ENCODE assay signal across 14 cellular contexts in the genomic region with DNA sequence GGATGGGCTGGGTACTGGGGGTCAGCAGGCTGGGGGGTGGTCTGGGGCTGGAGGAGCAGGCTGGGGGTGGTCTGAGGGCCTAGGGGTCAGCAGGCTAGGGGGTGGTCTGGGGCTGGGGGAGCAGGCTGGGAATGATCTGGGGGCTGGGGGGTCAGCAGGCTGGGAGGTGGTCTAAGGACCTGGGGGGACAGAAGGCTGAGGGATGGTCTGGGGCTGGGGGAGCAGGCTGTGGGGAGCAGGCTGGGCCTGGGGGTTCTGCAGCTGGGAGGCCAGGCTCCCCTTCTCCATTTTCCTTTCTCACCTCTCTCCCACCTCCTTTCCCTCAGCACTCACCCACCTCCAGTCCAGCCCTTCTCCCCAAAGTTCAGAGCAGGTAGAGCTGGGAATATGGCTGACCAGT.
DNase-seq lines count a peak whose midpoint lies in the region; ATAC-seq, FAIRE-seq and TF ChIP-seq lines count a peak whose summit lies in the region.
"Had no signal": no experiment of that assay in that cellular context is flagged by ENCODE, and none has a peak within 500 bp of the region (broad histone marks: within the 10 kb centered on the region; RNA-seq: fewer than 3 reads in every experiment).

No MANE protein-coding gene starts in this region.

- no peak overlapping the region for H3K9ac ChIP-seq in H1 (replicated peaks in 1 of 4; ENCODE audit: extremely low read depth in 1 of 4, low read depth in 3 of 4, low read length in 3 of 4)

- no peak overlapping the region for H2BK120ac ChIP-seq in H1 (replicated peaks; ENCODE audit: low read depth, low read length)

- H3K27me3 ChIP-seq in H1 (replicated peaks in 1 of 4; ENCODE audit: control insufficient read depth in 3 of 4, extremely low read depth in 1 of 4, insufficient read depth in 3 of 4, low read length in 3 of 4): no peaks in the 10 kb centered on the region
- H3K27me3 ChIP-seq in vagina: no peaks in the 10 kb centered on the region

- no peak overlapping the region for H2BK5ac ChIP-seq in H1 (ENCODE audit: low read depth, low read length)

- TF ChIP-seq POLR2A in H1 (IDR thresholded peaks at IDR 0.05; ENCODE audit: control extremely low read depth in 1 of 2, low read depth in 2 of 2, low read length in 2 of 2) (no peak), vagina (IDR thresholded peaks at IDR 0.05) (no peak)

- H3K79me2 ChIP-seq in H1 (ENCODE audit: control insufficient read depth in 1 of 2, insufficient read depth in 2 of 2, low read length in 2 of 2): no peaks in the 10 kb centered on the region

- H3K4me3 ChIP-seq in H1 (ENCODE audit: extremely low read depth in 1 of 4, insufficient read depth in 2 of 4, low read depth in 3 of 4, low read length in 4 of 4) (no peak overlapping the region), vagina (peak overlapping the region in 1 of 2 donors; percentile 38)
- H3K4me3 ChIP-seq: mucosa of descending colon had no signal

- H3K18ac ChIP-seq in H1 (ENCODE audit: extremely low read depth, low read length): no peak overlapping the region

- H2BK15ac ChIP-seq in H1 (ENCODE audit: low read length): no peak overlapping the region

- H4K20me1 ChIP-seq in H1 (replicated peaks in 1 of 2; ENCODE audit: control insufficient read depth in 1 of 2, insufficient read depth in 2 of 2, low read length in 2 of 2): no peaks in the 10 kb centered on the region

- no peak overlapping the region for H3K4me2 ChIP-seq in H1 (ENCODE audit: insufficient read depth in 1 of 2, low read depth in 2 of 2, low read length in 2 of 2)

- peak; percentile 44 for DNase-seq in cardiac septum (ENCODE audit: low spot score)
- no peak for DNase-seq in left ventricle myocardium superior
- DNase-seq in H1 (ENCODE audit: low read depth in 1 of 2, low spot score in 2 of 2): no peak
- DNase-seq in nephron progenitor cell: no peak
- DNase-seq in vagina (ENCODE audit: extremely low spot score in 2 of 2): no peak
- DNase-seq in frontal cortex (ENCODE audit: low spot score in 2 of 2): no peak
- no peak for DNase-seq in GM13977 (ENCODE audit: low spot score)
- DNase-seq: activated gamma-delta T cell; central memory CD4-positive, alpha-beta T cell had no signal

- H3K36me3 ChIP-seq in H1 (ENCODE audit: control insufficient read depth in 2 of 4, insufficient read depth in 4 of 4, low read length in 3 of 4): no peaks in the 10 kb centered on the region
- H3K36me3 ChIP-seq in vagina: no peaks in the 10 kb centered on the region
- H3K36me3 ChIP-seq: gastroesophageal sphincter, thoracic aorta had no signal

- H3K4ac ChIP-seq in H1 (replicated peaks; ENCODE audit: insufficient read length, low read depth, low read length): no peak overlapping the region

- no peak for TF ChIP-seq RAD21 in H1 (IDR thresholded peaks at IDR 0.05 in 1 of 2, conservative IDR thresholded peaks at IDR 0.05 in 1 of 2; ENCODE audit: low read depth in 2 of 2, low read length in 2 of 2)

- no peak overlapping the region for H2AFZ ChIP-seq in H1 (ENCODE audit: low read length)

- POLR2A ChIA-PET in H1 (lab: Charles Lee; ENCODE audit: partially characterized antibody): no interaction called here

- H3K27ac ChIP-seq in H1 (ENCODE audit: low read depth, low read length) (no peak overlapping the region), vagina (peak overlapping the region; percentile 49)
- H3K27ac ChIP-seq: thoracic aorta had no signal

- H2BK20ac ChIP-seq in H1 (ENCODE audit: low read length): no peak overlapping the region

- H4K5ac ChIP-seq in H1 (ENCODE audit: insufficient read length, low read depth, low read length): no peak overlapping the region

- no peak for TF ChIP-seq CTCF in H1 (IDR thresholded peaks at IDR 0.05; ENCODE audit: control extremely low read depth in 1 of 3, insufficient read depth in 1 of 3, low read depth in 1 of 3, low read length in 3 of 3)
- no peak for TF ChIP-seq CTCF in nephron progenitor cell (IDR thresholded peaks at IDR 0.05)
- TF ChIP-seq CTCF in vagina (IDR thresholded peaks at IDR 0.05): no peak
- TF ChIP-seq CTCF in GM13977 (IDR thresholded peaks at IDR 0.05; ENCODE audit: extremely low read depth, insufficient read depth, missing control alignments): no peak

- no peaks in the 10 kb centered on the region for H3K9me3 ChIP-seq in H1 (ENCODE audit: insufficient read depth in 2 of 2, low read depth in 1 of 2, low read length in 1 of 2)
- H3K9me3 ChIP-seq in vagina: no peaks in the 10 kb centered on the region
- H3K9me3 ChIP-seq: mucosa of descending colon, thoracic aorta had no signal

- H3K9me3 Mint-ChIP-seq in nephron progenitor cell: peaks cover 25% of the 10 kb centered on the region

- H3K36me3 Mint-ChIP-seq in nephron progenitor cell (ENCODE audit: low read depth): peaks cover 8% of the 10 kb centered on the region

- H3K4me3 Mint-ChIP-seq in nephron progenitor cell: no peak overlapping the region

- intact Hi-C loops in cardiac septum (cut with DNase I): no loop called here
- intact Hi-C loops in left ventricle myocardium superior (cut with micrococcal nuclease): no loop called here
- intact Hi-C loops in vagina (cut with DNase I): no loop called here

- H3K27me3 Mint-ChIP-seq in nephron progenitor cell (ENCODE audit: low read depth, poor library complexity): peaks cover 6% of the 10 kb centered on the region
- H3K27me3 Mint-ChIP-seq: activated CD4-positive, alpha-beta T cell treated with anti-CD3 and anti-CD28 coated beads, Interleukin-2, amount 10 ng/mL, durations not matched to agents 24 days and 14 days had no signal

- no peak for TF ChIP-seq EP300 in H1 (IDR thresholded peaks at IDR 0.05; ENCODE audit: borderline replicate concordance in 1 of 2, low read depth in 2 of 2, low read length in 2 of 2)

- H3K27ac Mint-ChIP-seq in nephron progenitor cell: peak overlapping the region; percentile 81
- H3K27ac Mint-ChIP-seq: activated CD4-positive, alpha-beta T cell treated with anti-CD3 and anti-CD28 coated beads, Interleukin-2, amount 10 ng/mL, durations not matched to agents 24 days and 14 days had no signal

- CTCF ChIA-PET in H1 (lab: Charles Lee; ENCODE audit: partially characterized antibody): interaction anchor here (0.6 to 1.4 kb wide), 5 partner anchors 16 to 78 kb away, joined by 3 to 6 read pairs (median 3); no protein-coding TSS in a partner anchor

- no peak overlapping the region for H4K91ac ChIP-seq in H1 (replicated peaks; ENCODE audit: insufficient read length, low read length)

- FAIRE-seq in H1 (lab: Jason Lieb, UNC) (no peak), frontal cortex (lab: Jason Lieb, UNC) (no peak)

- H3K4me1 ChIP-seq in H1 (replicated peaks in 1 of 4; ENCODE audit: control insufficient read depth in 3 of 4, insufficient read depth in 4 of 4, low read length in 3 of 4): peaks cover 0 to 18% (median 10%) of the 10 kb centered on the region in 4 experiments; a peak in 6 of 7 replicates
- H3K4me1 ChIP-seq in vagina: peaks cover 26% of the 10 kb centered on the region

- peak overlapping the region; percentile 45; the same call in 1 of the 2 replicates for H2AK5ac ChIP-seq in H1 (ENCODE audit: low read depth, low read length)

- no peaks in the 10 kb centered on the region for H3K23me2 ChIP-seq in H1 (ENCODE audit: low read depth, low read length)

- 0 out of 2 replicates have a peak overlapping the region, but pooled peaks have one; percentile 19 for H2BK12ac ChIP-seq in H1 (ENCODE audit: low read depth, low read length)

- H3K14ac ChIP-seq in H1 (ENCODE audit: insufficient read length): no peak overlapping the region

- in situ Hi-C loops in GM13977 (cut with MboI; ENCODE audit: low pct_unique_long_range_greater_than_20kb, low sequenced_read_pairs, unreplicated experiment): no loop called here

- ATAC-seq in left ventricle myocardium superior: no peak
- ATAC-seq in GM18498 (IDR thresholded peaks at IDR 0.05; ENCODE audit: unreplicated experiment): no peak

- no peaks in the 10 kb centered on the region for H3K79me1 ChIP-seq in H1 (ENCODE audit: low read depth, low read length)

- H4K8ac ChIP-seq in H1 (ENCODE audit: extremely low read depth, insufficient read depth, low read length): peak overlapping the region; percentile 31; the same call in 1 of the 2 replicates

- H3K23ac ChIP-seq in H1 (ENCODE audit: insufficient read length): no peak overlapping the region

- H3K4me1 Mint-ChIP-seq in nephron progenitor cell: peaks cover 92% of the 10 kb centered on the region
- H3K4me1 Mint-ChIP-seq: activated CD4-positive, alpha-beta T cell treated with anti-CD3 and anti-CD28 coated beads, Interleukin-2, amount 10 ng/mL, durations not matched to agents 24 days and 14 days had no signal

- H3K56ac ChIP-seq in H1 (replicated peaks; ENCODE audit: insufficient read length, low read depth, low read length): no peak overlapping the region

TF ChIP-seq in H1, 55 proteins besides CTCF, POLR2A, EP300 and RAD21 (continues in another document):
- TF ChIP-seq SIX5 (IDR thresholded peaks at IDR 0.05; ENCODE audit: low read depth, low read length): no peak
- no peak for TF ChIP-seq EZH2 (IDR thresholded peaks at IDR 0.05; ENCODE audit: low read depth, low read length, severe bottlenecking)
- no peak for TF ChIP-seq TBP (IDR thresholded peaks at IDR 0.05; ENCODE audit: low read depth, low read length)
- no peak for TF ChIP-seq SRF (IDR thresholded peaks at IDR 0.05; ENCODE audit: low read depth, low read length)
- TF ChIP-seq CHD1 (IDR thresholded peaks at IDR 0.05; ENCODE audit: low read depth, low read length): no peak
- TF ChIP-seq CBX5 (IDR thresholded peaks at IDR 0.05; ENCODE audit: low read depth, low read length): no peak
- no peak for TF ChIP-seq ATF2 (IDR thresholded peaks at IDR 0.05; ENCODE audit: low read length)
- TF ChIP-seq KDM1A (IDR thresholded peaks at IDR 0.05; ENCODE audit: borderline replicate concordance, low read length): no peak
- TF ChIP-seq YY1 (IDR thresholded peaks at IDR 0.05; ENCODE audit: low read depth, low read length): no peak
- TF ChIP-seq, protein P1, sequence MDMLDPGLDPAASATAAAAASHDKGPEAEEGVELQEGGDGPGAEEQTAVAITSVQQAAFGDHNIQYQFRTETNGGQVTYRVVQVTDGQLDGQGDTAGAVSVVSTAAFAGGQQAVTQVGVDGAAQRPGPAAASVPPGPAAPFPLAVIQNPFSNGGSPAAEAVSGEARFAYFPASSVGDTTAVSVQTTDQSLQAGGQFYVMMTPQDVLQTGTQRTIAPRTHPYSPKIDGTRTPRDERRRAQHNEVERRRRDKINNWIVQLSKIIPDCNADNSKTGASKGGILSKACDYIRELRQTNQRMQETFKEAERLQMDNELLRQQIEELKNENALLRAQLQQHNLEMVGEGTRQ (IDR thresholded peaks at IDR 0.05; ENCODE audit: low read length): no peak
